In the genomic region with DNA sequence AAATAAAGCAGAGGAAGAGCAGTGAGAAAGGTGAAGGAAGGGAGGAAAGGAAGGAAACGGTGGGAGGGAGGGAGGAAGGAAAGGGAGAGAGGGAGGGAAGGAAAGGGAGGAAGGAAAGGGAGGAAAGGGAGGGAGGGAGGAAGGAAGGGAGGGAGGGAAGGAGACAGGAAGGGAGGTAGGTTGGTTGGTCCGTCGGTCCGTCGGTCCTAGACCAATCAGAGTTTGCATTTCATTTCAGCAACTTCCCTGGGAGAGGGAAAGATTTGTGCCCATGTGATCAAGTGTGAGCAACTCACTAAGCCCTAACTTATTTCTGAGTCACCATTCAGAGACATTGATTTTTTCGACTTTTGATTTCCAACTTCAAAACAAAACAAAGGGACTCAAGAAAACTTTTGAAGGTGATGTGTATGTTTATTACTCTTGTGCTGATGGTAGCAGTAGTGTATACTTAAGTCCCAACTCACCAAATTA, we compare ENCODE assay signal across 8 cellular contexts. TPM values are rescaled to one million over a fixed set of nuclear protein-coding genes. Genes with fewer than 3 reads are reported as not detected.
DNase-seq lines count a peak whose midpoint lies in the region; ATAC-seq, FAIRE-seq and TF ChIP-seq lines count a peak whose summit lies in the region.

No MANE protein-coding gene starts in this region.

- no peak overlapping the region for H2BK20ac ChIP-seq in H9 (ENCODE audit: low read depth, low read length, poor library complexity, severe bottlenecking)

- no peaks in the 10 kb centered on the region for H3K27me3 Mint-ChIP-seq in H9 (ENCODE audit: low read depth)

- POLR2A ChIA-PET in HepG2 (lab: Yijun Ruan, JAX) = no interaction called here

- H2AK5ac ChIP-seq in H9 (ENCODE audit: insufficient read length, low read length) = peak overlapping the region; percentile 99

- H3K27ac ChIP-seq in H9 (ENCODE audit: insufficient read length, low read depth, low read length) (peak overlapping the region; percentile 61), HepG2 (ENCODE audit: extremely low read length, insufficient read depth, low read length) (peak overlapping the region; percentile 47)

- H3K18ac ChIP-seq in H9 (ENCODE audit: insufficient read length, low read depth, low read length) = peak overlapping the region; percentile 70

- no peak overlapping the region for H4K8ac ChIP-seq in H9 (replicated peaks; ENCODE audit: insufficient read length, low read depth, low read length)

- TF ChIP-seq RAD21 in HepG2 (CRISPR knock-in tag; IDR thresholded peaks at IDR 0.05) = no peak

- H3K79me2 ChIP-seq in H9 (ENCODE audit: insufficient read depth, low read length) (no peaks in the 10 kb centered on the region), HepG2 (ENCODE audit: insufficient read depth, low read length) (peaks cover 18% of the 10 kb centered on the region)

- no peak overlapping the region for H3K4me2 ChIP-seq in H9 (ENCODE audit: insufficient read depth, insufficient read length, low read length)
- H3K4me2 ChIP-seq in HepG2 (ENCODE audit: low read depth, low read length) = no peak overlapping the region

- H4K20me1 ChIP-seq in H9 (ENCODE audit: control insufficient read depth, insufficient read depth, insufficient read length) = no peaks in the 10 kb centered on the region
- peaks cover 8% of the 10 kb centered on the region; the same call in 1 of the 2 replicates for H4K20me1 ChIP-seq in HepG2 (ENCODE audit: insufficient read depth, low read length)

- TF ChIP-seq EP300 in HepG2 (IDR thresholded peaks at IDR 0.05; ENCODE audit: low read depth in 2 of 2, low read length in 2 of 2) = no peak
- TF ChIP-seq EP300 in HepG2 (CRISPR knock-in tag; IDR thresholded peaks at IDR 0.05; ENCODE audit: borderline replicate concordance) = no peak

- BruUV-seq in HepG2 (replicated peaks; lab: Mats Ljungman, UMichigan) = no TSS peak

- H3K9me3 Mint-ChIP-seq in H9 = no peaks in the 10 kb centered on the region

- no peak overlapping the region for H2BK12ac ChIP-seq in H9 (ENCODE audit: insufficient read length, low read depth, low read length)

- H3K36me3 Mint-ChIP-seq in H9 (ENCODE audit: insufficient read depth in 1 of 3, low read depth in 3 of 3) = peaks cover 3 to 13% (median 13%) of the 10 kb centered on the region in 3 experiments; a peak in 5 of 7 replicates

- no peak overlapping the region for H3K56ac ChIP-seq in H9 (ENCODE audit: insufficient read length, low read depth, low read length)

- H3K23ac ChIP-seq in H9 (ENCODE audit: insufficient read length, low read depth, low read length) = no peak overlapping the region

- H3K79me1 ChIP-seq in H9 (ENCODE audit: insufficient read depth, low read depth, low read length, poor library complexity, severe bottlenecking) = no peaks in the 10 kb centered on the region

- H3K9ac ChIP-seq in H9 (ENCODE audit: extremely low read depth, insufficient read length, low read length) (no peak overlapping the region), HepG2 (ENCODE audit: insufficient read depth, low read depth, low read length) (no peak overlapping the region)

- H3K27ac Mint-ChIP-seq in H9 = no peak overlapping the region

- H3K14ac ChIP-seq in H9 (ENCODE audit: insufficient read depth, low read length) = no peak overlapping the region

- H3K4me1 ChIP-seq in H9 (ENCODE audit: insufficient read depth, low read length) (peaks cover 6% of the 10 kb centered on the region), HepG2 (ENCODE audit: insufficient read depth, low read length) (peaks cover 42% of the 10 kb centered on the region)

- no peak for TF ChIP-seq POLR2A in HepG2 (IDR thresholded peaks at IDR 0.05; ENCODE audit: insufficient read depth in 1 of 2, low read depth in 2 of 2, low read length in 2 of 2)

- intact Hi-C loops in HepG2 (cut with micrococcal nuclease; ENCODE audit: unreplicated experiment) = loop anchor here (2.0 to 5.0 kb wide), 2 partner anchors 19 to 117 kb away; a partner anchor contains a TSS

- no peaks in the 10 kb centered on the region for H3K27me3 ChIP-seq in H9 (ENCODE audit: insufficient read depth, low read length)
- no peaks in the 10 kb centered on the region for H3K27me3 ChIP-seq in HepG2 (ENCODE audit: control insufficient read depth in 1 of 2, insufficient read depth in 2 of 2, low read length in 2 of 2)

- WGBS in H9 (ENCODE audit: extremely low coverage, insufficient read length, low lambda C conversion rate) = 100% methylated on average over 1 of the region's 6 CpGs
- 87% methylated on average over 6 of the region's 6 CpGs for WGBS in HepG2 (ENCODE audit: low lambda C conversion rate)

- H3K4me1 Mint-ChIP-seq in H9 = peaks cover 22 to 28% of the 10 kb centered on the region in 2 experiments

- H3K4me3 Mint-ChIP-seq in H9 = no peak overlapping the region; a peak in 1 of 5 replicates

- no peak overlapping the region for H2BK120ac ChIP-seq in H9 (ENCODE audit: low read depth, low read length, poor library complexity, severe bottlenecking)

- ATAC-seq in HepG2 (no peak), GM19328 (IDR thresholded peaks at IDR 0.05; ENCODE audit: unreplicated experiment) (no peak), GM21447 (IDR thresholded peaks at IDR 0.05; ENCODE audit: unreplicated experiment) (no peak)

- no peak overlapping the region for H2AFZ ChIP-seq in H9 (ENCODE audit: low read length)
- no peak overlapping the region for H2AFZ ChIP-seq in HepG2 (ENCODE audit: low read length)

- no peak overlapping the region for H2BK15ac ChIP-seq in H9 (ENCODE audit: low read depth, low read length)

- H2BK5ac ChIP-seq in H9 (ENCODE audit: insufficient read length, low read length) = peak overlapping the region; percentile 79

- peak overlapping the region; percentile 75 for H4K91ac ChIP-seq in H9 (ENCODE audit: insufficient read length, low read depth, low read length)

- no peak overlapping the region for H3K4ac ChIP-seq in H9 (ENCODE audit: low read depth, low read length)

- DNase-seq in A172 (ENCODE audit: low spot score) = peak; percentile 97
- no peak for DNase-seq in H9
- peak; percentile 91 for DNase-seq in amniotic epithelial cell (ENCODE audit: low read depth)
- no peak for DNase-seq in HepG2 (ENCODE audit: low spot score)
- no peak for DNase-seq in iPS-NIHi11 (ENCODE audit: low spot score)
- no peak for DNase-seq in SW480 (ENCODE audit: low spot score)

- peak; percentile 8 for FAIRE-seq in HepG2 (lab: Jason Lieb, UNC)

- in situ Hi-C loops in HepG2 (cut with HindIII; ENCODE audit: extremely low pct_ligation_motif_present, low pct_unique_long_range_greater_than_20kb) = no loop called here

- no peaks in the 10 kb centered on the region for H3K23me2 ChIP-seq in H9 (ENCODE audit: insufficient read length, low read depth, low read length, poor library complexity, severe bottlenecking)

- H4K5ac ChIP-seq in H9 (ENCODE audit: insufficient read length, low read depth, low read length) = peak overlapping the region; percentile 97

- CTCF ChIA-PET in HepG2 (lab: Yijun Ruan, JAX; ENCODE audit: low intra/inter-chr PET ratio, low total read pairs) = interaction anchor here (1.7 to 2.1 kb wide), 2 partner anchors 130 to 188 kb away, joined by 7 to 14 read pairs; no protein-coding TSS in a partner anchor

- no peak overlapping the region for H3K4me3 ChIP-seq in HepG2 (replicated peaks in 1 of 3; ENCODE audit: insufficient read depth in 1 of 3, low read depth in 2 of 3, low read length in 3 of 3)

- no peaks in the 10 kb centered on the region for H3K9me3 ChIP-seq in H9 (ENCODE audit: control insufficient read depth, low read depth, low read length)
- no peaks in the 10 kb centered on the region for H3K9me3 ChIP-seq in HepG2 (ENCODE audit: low read length)

- H3T11ph ChIP-seq in H9 (ENCODE audit: low read length) = no peak overlapping the region

- TF ChIP-seq CTCF in H9 (conservative IDR thresholded peaks at IDR 0.05) = no peak
- no peak for TF ChIP-seq CTCF in HepG2 (CRISPR knock-in tag; IDR thresholded peaks at IDR 0.05)

- peaks cover 17 to 34% of the 10 kb centered on the region in 2 experiments for H3K36me3 ChIP-seq in HepG2 (replicated peaks in 1 of 2; ENCODE audit: control insufficient read depth in 1 of 2, insufficient read depth in 2 of 2, low read length in 2 of 2)

RNA-seq across cellular contexts. Expression of a gene that starts 18.8 kb away (rescaled TPM):
- 153 and 159 TPM in 2 replicates for total RNA-seq in A172 (2014; rRNA removed; shearing (Covaris generic))
- total RNA-seq in H9 (2021) (40.4 and 41.8 TPM in 2 replicates), HepG2 (2016; rRNA removed; fragmentation: Illumina TruSeq; extraction: Trizol) (203 and 266 TPM in 2 replicates)
- 49.6 and 52.9 TPM in 2 replicates for total RNA-seq in HepG2 (2016; cell fraction: cytosol; rRNA removed; fragmentation: Illumina TruSeq; extraction: Trizol; ENCODE audit: low read depth)
- 208 and 294 TPM in 2 replicates for total RNA-seq in HepG2 (2016; cell fraction: insoluble cytoplasmic fraction; rRNA removed; fragmentation: Illumina TruSeq; extraction: Trizol)
- 63.3 and 63.6 TPM in 2 replicates for total RNA-seq in HepG2 (2016; cell fraction: membrane; rRNA removed; fragmentation: Illumina TruSeq; extraction: Trizol)
- 77.5 and 79.4 TPM in 2 replicates for total RNA-seq in HepG2 (2016; cell fraction: nucleus; rRNA removed; fragmentation: Illumina TruSeq; extraction: Trizol)
- polyA plus RNA-seq in HepG2 (2011; rRNA removed) = 80.9 and 86.9 TPM in 2 replicates
- 105 and 118 TPM in 2 replicates for polyA plus RNA-seq in HepG2 (2011; cell fraction: cytosol; rRNA removed)
- polyA plus RNA-seq in HepG2 (2011; cell fraction: nucleus; rRNA removed) = 34.7 and 37.4 TPM in 2 replicates
- polyA plus RNA-seq in HepG2 (2012) = 84.8 and 103 TPM in 2 replicates
- polyA plus RNA-seq in HepG2 (2016; cell fraction: cytosol; fragmentation: Illumina TruSeq; extraction: Trizol; ENCODE audit: low read depth) = 42.6 and 48.8 TPM in 2 replicates
- polyA plus RNA-seq in HepG2 (2016; cell fraction: insoluble cytoplasmic fraction; fragmentation: Illumina TruSeq; extraction: Trizol; ENCODE audit: low read depth) = 258 and 291 TPM in 2 replicates
- 45.4 and 47.4 TPM in 2 replicates for polyA plus RNA-seq in HepG2 (2016; cell fraction: membrane; fragmentation: Illumina TruSeq; extraction: Trizol; ENCODE audit: low read depth)
- polyA plus RNA-seq in HepG2 (2016; cell fraction: nucleus; fragmentation: Illumina TruSeq; extraction: Trizol; ENCODE audit: insufficient read depth, low read depth) = 98.0 and 99.6 TPM in 2 replicates
- 77.2 and 87.3 TPM in 2 replicates for polyA minus RNA-seq in HepG2 (2011; rRNA and poly(A)+ RNA removed; ENCODE audit: low replicate concordance)
- 32.7 and 40.5 TPM in 2 replicates for polyA minus RNA-seq in HepG2 (2011; cell fraction: cytosol; rRNA and poly(A)+ RNA removed)
- 42.8 and 50.6 TPM in 2 replicates for polyA minus RNA-seq in HepG2 (2011; cell fraction: nucleus; rRNA and poly(A)+ RNA removed)

RNA-seq across cellular contexts. Expression of a gene that starts 43.7 kb away (rescaled TPM):
- 20.6 and 22.9 TPM in 2 replicates for total RNA-seq in A172 (2014; rRNA removed; shearing (Covaris generic))
- total RNA-seq in H9 (2021) (12.5 and 14.7 TPM in 2 replicates), HepG2 (2016; rRNA removed; fragmentation: Illumina TruSeq; extraction: Trizol) (13.0 and 13.8 TPM in 2 replicates)
- total RNA-seq in HepG2 (2016; cell fraction: cytosol; rRNA removed; fragmentation: Illumina TruSeq; extraction: Trizol; ENCODE audit: low read depth) = 2.3 TPM in 2 replicates
- total RNA-seq in HepG2 (2016; cell fraction: insoluble cytoplasmic fraction; rRNA removed; fragmentation: Illumina TruSeq; extraction: Trizol) = 12.7 and 13.4 TPM in 2 replicates
- total RNA-seq in HepG2 (2016; cell fraction: membrane; rRNA removed; fragmentation: Illumina TruSeq; extraction: Trizol) = 10.0 and 10.5 TPM in 2 replicates
- total RNA-seq in HepG2 (2016; cell fraction: nucleus; rRNA removed; fragmentation: Illumina TruSeq; extraction: Trizol) = 8.9 and 10.9 TPM in 2 replicates
- 9.2 and 10.7 TPM in 2 replicates for polyA plus RNA-seq in HepG2 (2011; rRNA removed)
- 9.6 and 10.5 TPM in 2 replicates for polyA plus RNA-seq in HepG2 (2011; cell fraction: cytosol; rRNA removed)
- polyA plus RNA-seq in HepG2 (2011; cell fraction: nucleus; rRNA removed) = 17.8 and 18.3 TPM in 2 replicates
- polyA plus RNA-seq in HepG2 (2012) = 10.9 and 11.2 TPM in 2 replicates
- polyA plus RNA-seq in HepG2 (2016; cell fraction: cytosol; fragmentation: Illumina TruSeq; extraction: Trizol; ENCODE audit: low read depth) = 2.3 and 2.5 TPM in 2 replicates
- polyA plus RNA-seq in HepG2 (2016; cell fraction: insoluble cytoplasmic fraction; fragmentation: Illumina TruSeq; extraction: Trizol; ENCODE audit: low read depth) = 20.7 and 23.4 TPM in 2 replicates
- 10.0 and 10.7 TPM in 2 replicates for polyA plus RNA-seq in HepG2 (2016; cell fraction: membrane; fragmentation: Illumina TruSeq; extraction: Trizol; ENCODE audit: low read depth)
- polyA plus RNA-seq in HepG2 (2016; cell fraction: nucleus; fragmentation: Illumina TruSeq; extraction: Trizol; ENCODE audit: insufficient read depth, low read depth) = 27.9 and 30.3 TPM in 2 replicates
- polyA minus RNA-seq in HepG2 (2011; rRNA and poly(A)+ RNA removed; ENCODE audit: low replicate concordance) = 11.5 and 20.5 TPM in 2 replicates
- polyA minus RNA-seq in HepG2 (2011; cell fraction: cytosol; rRNA and poly(A)+ RNA removed) = 7.7 and 8.4 TPM in 2 replicates
- 7.7 and 8.5 TPM in 2 replicates for polyA minus RNA-seq in HepG2 (2011; cell fraction: nucleus; rRNA and poly(A)+ RNA removed)

Comparison
In these comparisons a context has a peak if more than half of its experiments do, and no peak if none do; other contexts are left out.
1. DNase-seq: peak in A172 (single experiment) and amniotic epithelial cell (single experiment); none in H9 (single experiment), HepG2 (single experiment), iPS-NIHi11 (single experiment) and SW480 (single experiment).